ENCODE assay signal across 9 cellular contexts in the genomic region with DNA sequence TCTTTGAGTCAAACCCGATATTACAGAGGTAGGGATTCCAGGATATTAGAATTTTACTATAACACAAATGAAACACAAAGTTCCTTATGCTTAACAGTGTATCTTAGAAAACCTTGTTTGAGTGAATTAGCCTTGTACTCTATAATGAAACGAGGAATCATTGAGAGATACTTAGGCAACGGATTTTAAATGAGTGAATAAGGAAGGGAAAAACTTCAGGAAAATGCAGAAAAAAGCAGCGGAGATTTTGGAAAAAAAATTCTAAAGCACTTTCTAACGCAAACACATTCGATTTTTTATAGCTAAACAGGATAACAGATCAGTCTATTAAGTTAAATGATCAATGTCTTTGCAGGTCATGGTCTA.
DNase-seq lines count a peak whose midpoint lies in the region; ATAC-seq and TF ChIP-seq lines count a peak whose summit lies in the region.
"Had no signal": no experiment of that assay in that cellular context is flagged by ENCODE, and none has a peak within 500 bp of the region (broad histone marks: within the 10 kb centered on the region; RNA-seq: fewer than 3 reads in every experiment).

No MANE protein-coding gene starts in this region.

- H3K56ac ChIP-seq in mesendoderm (ENCODE audit: low read length), result peak overlapping the region; percentile 56

- no peak for TF ChIP-seq CTCF in upper lobe of left lung (IDR thresholded peaks at IDR 0.05)

- H3K36me3 ChIP-seq in HUES6 (ENCODE audit: control insufficient read depth, insufficient read depth, low read length), result no peaks in the 10 kb centered on the region
- no peaks in the 10 kb centered on the region for H3K36me3 ChIP-seq in mesendoderm (ENCODE audit: control insufficient read depth, insufficient read depth, low read length)
- no peaks in the 10 kb centered on the region for H3K36me3 ChIP-seq in upper lobe of left lung

- H3K36me3 Mint-ChIP-seq in naive thymus-derived CD8-positive, alpha-beta T cell, result peaks cover 0 to 2% (median 0%) of the 10 kb centered on the region in 3 donors

- no peak for TF ChIP-seq EP300 in upper lobe of left lung (IDR thresholded peaks at IDR 0.05)

- H3K27ac ChIP-seq in HUES6 (ENCODE audit: low read depth, low read length) (peak overlapping the region; percentile 99), cingulate gyrus (ENCODE audit: low read depth, low read length) (peak overlapping the region; percentile 61), mesendoderm (ENCODE audit: low read depth, low read length) (no peak overlapping the region), upper lobe of left lung (peak overlapping the region; percentile 79 to 87 (median 84))

- DNase-seq in mesendoderm, result no peak
- no peak for DNase-seq in upper lobe of left lung
- no peak for DNase-seq in DMS 273 treated with DMSO at 0.1 percent for 48 hours (lab: John Stamatoyannopoulos, UW)
- DNase-seq in naive thymus-derived CD8-positive, alpha-beta T cell, result no peak
- DNase-seq: activated CD4-positive, alpha-beta T cell treated with anti-CD3 and anti-CD28 coated beads for 1 hour; NCI-H345 had no signal

- no peak overlapping the region for H2BK15ac ChIP-seq in mesendoderm (replicated peaks; ENCODE audit: low read depth)

- no peak overlapping the region for H4K8ac ChIP-seq in mesendoderm (ENCODE audit: low read depth, low read length)

- H3K23ac ChIP-seq in mesendoderm (ENCODE audit: low read length), result no peak overlapping the region

- H3K4me3 Mint-ChIP-seq in naive thymus-derived CD8-positive, alpha-beta T cell, result no peak overlapping the region

- no peak overlapping the region for H2BK120ac ChIP-seq in mesendoderm (ENCODE audit: low read depth, low read length)

- no peak overlapping the region for H3K27ac Mint-ChIP-seq in naive thymus-derived CD8-positive, alpha-beta T cell

- no peaks in the 10 kb centered on the region for H3K9me3 Mint-ChIP-seq in naive thymus-derived CD8-positive, alpha-beta T cell

- no peaks in the 10 kb centered on the region for H3K27me3 Mint-ChIP-seq in naive thymus-derived CD8-positive, alpha-beta T cell

- H3K79me2 ChIP-seq in mesendoderm (ENCODE audit: control insufficient read depth, insufficient read depth, low read length), result no peaks in the 10 kb centered on the region

- H3K4ac ChIP-seq in mesendoderm (ENCODE audit: low read depth, low read length), result no peak overlapping the region

- no peak overlapping the region for H3K18ac ChIP-seq in mesendoderm (ENCODE audit: low read length)

- no peak overlapping the region for H4K5ac ChIP-seq in mesendoderm (ENCODE audit: low read length)

- no peak overlapping the region for H2AK5ac ChIP-seq in mesendoderm (ENCODE audit: low read length)

- peaks cover 4 to 28% (median 14%) of the 10 kb centered on the region in 4 donors for H3K4me1 Mint-ChIP-seq in naive thymus-derived CD8-positive, alpha-beta T cell

- POLR2A ChIA-PET in naive thymus-derived CD8-positive, alpha-beta T cell (lab: Charles Lee), result interaction anchor here (1.1 to 17.5 kb wide), 19 partner anchors 9 to 1614 kb away, joined by 3 to 669 read pairs (median 23); a partner anchor contains a TSS

- ATAC-seq in upper lobe of left lung (ENCODE audit: low FRiP score in 2 of 2) (no peak), GM19455 (IDR thresholded peaks at IDR 0.05; ENCODE audit: unreplicated experiment) (no peak)
- no peak for ATAC-seq in naive thymus-derived CD8-positive, alpha-beta T cell

- H3K4me2 ChIP-seq in mesendoderm (ENCODE audit: low read length), result no peak overlapping the region

- H3K4me1 ChIP-seq in HUES6 (ENCODE audit: control insufficient read depth, insufficient read depth, low read length) (peaks cover 29% of the 10 kb centered on the region), mesendoderm (ENCODE audit: control insufficient read depth, low read depth, low read length) (no peaks in the 10 kb centered on the region), upper lobe of left lung (peaks cover 0 to 9% (median 0%) of the 10 kb centered on the region in 4 donors)

- WGBS in mesendoderm (ENCODE audit: extremely low coverage, insufficient coverage, low lambda C conversion rate), result no CpG with 5 or more reads among the region's 6 CpGs
- 9 to 10% methylated on average over 6 of the region's 6 CpGs for WGBS in upper lobe of left lung, 2 donors

- no peak for TF ChIP-seq POLR2A in upper lobe of left lung (IDR thresholded peaks at IDR 0.05)

- H3K9ac ChIP-seq in HUES6 (ENCODE audit: low read length), result peak overlapping the region; percentile 97
- peak overlapping the region; percentile 51 for H3K9ac ChIP-seq in mesendoderm (ENCODE audit: low read length)

- H3K4me3 ChIP-seq in HUES6 (ENCODE audit: low read depth, low read length), result peak overlapping the region; percentile 85
- peak overlapping the region; percentile 26 for H3K4me3 ChIP-seq in mesendoderm (ENCODE audit: low read length)
- peak overlapping the region in 3 of 4 donors; percentile 42 to 62 (median 51) for H3K4me3 ChIP-seq in upper lobe of left lung

- H3K79me1 ChIP-seq in mesendoderm (ENCODE audit: low read length), result no peaks in the 10 kb centered on the region

- H3K9me3 ChIP-seq in HUES6 (ENCODE audit: control insufficient read depth, insufficient read depth, low read depth, low read length) (no peaks in the 10 kb centered on the region), upper lobe of left lung (peaks cover 3 to 10% (median 9%) of the 10 kb centered on the region in 4 donors)

- H3K27me3 ChIP-seq in HUES6 (ENCODE audit: control insufficient read depth, insufficient read depth, low read length) (no peaks in the 10 kb centered on the region), mesendoderm (ENCODE audit: insufficient read depth, low read length, poor library complexity) (no peaks in the 10 kb centered on the region), upper lobe of left lung (peaks cover 0 to 5% (median 0%) of the 10 kb centered on the region in 4 donors)

- H2BK5ac ChIP-seq in mesendoderm (ENCODE audit: low read length), result no peak overlapping the region

Comparison
In these comparisons a context has a peak if more than half of its experiments do, and no peak if none do; other contexts are left out.
1. H3K4me3 ChIP-seq: peak in every context shown above with its lines; median percentile 85 in HUES6; 51 in upper lobe of left lung; 26 in mesendoderm.